28 cellular contexts compared by ENCODE assay signal in the genomic region with DNA sequence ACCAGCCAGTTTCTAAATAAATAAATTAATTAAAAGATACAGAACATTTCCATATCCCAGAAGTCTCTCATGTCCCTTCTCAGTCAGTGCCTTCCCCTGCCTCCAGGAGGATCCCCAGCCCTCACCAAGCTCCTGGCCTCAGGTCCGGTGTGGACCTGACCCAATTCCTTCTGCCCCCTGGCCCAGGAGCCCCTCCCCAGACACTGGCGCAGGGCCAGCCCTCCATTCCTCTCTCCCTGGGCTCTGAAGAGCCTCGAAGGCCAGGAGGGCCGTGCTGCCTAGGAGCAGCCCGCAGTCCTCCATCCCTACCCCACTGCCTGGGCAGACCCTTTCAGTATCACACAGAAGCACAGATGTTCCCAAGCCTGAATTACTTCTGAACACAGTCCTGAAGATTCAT.
"Had no signal": no experiment of that assay in that cellular context is flagged by ENCODE, and none has a peak within 500 bp of the region (broad histone marks: within the 10 kb centered on the region; RNA-seq: fewer than 3 reads in every experiment).

No MANE protein-coding gene starts in this region.

- H3K9me3 Mint-ChIP-seq: dendritic cell treated with granulocyte-macrophage colony-stimulating factor and Interleukin-4, amounts not matched to agents 40 ng/mL and 50 ng/mL, for 4 days; effector memory CD8-positive, alpha-beta T cell had no signal

- H3K36me3 ChIP-seq: colonic mucosa, esophagus muscularis mucosa, esophagus squamous epithelium, gastrocnemius medialis, gastroesophageal sphincter, heart left ventricle had no signal

- H3K27ac Mint-ChIP-seq: dendritic cell treated with granulocyte-macrophage colony-stimulating factor and Interleukin-4, amounts not matched to agents 40 ng/mL and 50 ng/mL, for 4 days; endodermal cell had no signal

- H3K4me1 ChIP-seq: colonic mucosa, esophagus muscularis mucosa, esophagus squamous epithelium, foreskin keratinocyte, gastrocnemius medialis, gastroesophageal sphincter, heart left ventricle had no signal

- H3K4me1 Mint-ChIP-seq: endodermal cell had no signal

- FAIRE-seq: colon, endometrium, endothelial cell of umbilical vein, frontal cortex had no signal

- H3K9me3 ChIP-seq: colonic mucosa, esophagus muscularis mucosa, esophagus squamous epithelium, gastrocnemius medialis, gastroesophageal sphincter, heart left ventricle had no signal

- H3K27ac ChIP-seq: colonic mucosa, coronary artery, dorsolateral prefrontal cortex, epithelial cell of prostate, esophagus muscularis mucosa, esophagus squamous epithelium, foreskin keratinocyte, gastrocnemius medialis, gastroesophageal sphincter, heart left ventricle had no signal

- H3K4me3 Mint-ChIP-seq: dendritic cell treated with granulocyte-macrophage colony-stimulating factor and Interleukin-4, amounts not matched to agents 40 ng/mL and 50 ng/mL, for 4 days; effector memory CD8-positive, alpha-beta T cell; endodermal cell had no signal

- H3K4me3 ChIP-seq: colonic mucosa, coronary artery, dorsolateral prefrontal cortex, esophagus muscularis mucosa, esophagus squamous epithelium, gastrocnemius medialis, gastroesophageal sphincter, heart left ventricle had no signal

- DNase-seq: colonic mucosa; cortex of kidney; dermis blood vessel endothelial cell; dorsolateral prefrontal cortex; effector CD4-positive, alpha-beta T cell; effector CD8-positive, alpha-beta T cell; effector memory CD4-positive, alpha-beta T cell; effector memory CD8-positive, alpha-beta T cell; endodermal cell; erythroblast; esophagus squamous epithelium; foreskin fibroblast; foreskin keratinocyte; foreskin melanocyte; gastrocnemius medialis; glutamatergic neuron; head of caudate nucleus; heart left ventricle had no signal

- ATAC-seq: effector memory CD8-positive, alpha-beta T cell; esophagus mucosa; foreskin keratinocyte; gastrocnemius medialis; gastroesophageal sphincter had no signal

- H3K27me3 ChIP-seq: colonic mucosa had no signal
